Comparison of ENCODE assay signal across 22 cellular contexts in the genomic region with DNA sequence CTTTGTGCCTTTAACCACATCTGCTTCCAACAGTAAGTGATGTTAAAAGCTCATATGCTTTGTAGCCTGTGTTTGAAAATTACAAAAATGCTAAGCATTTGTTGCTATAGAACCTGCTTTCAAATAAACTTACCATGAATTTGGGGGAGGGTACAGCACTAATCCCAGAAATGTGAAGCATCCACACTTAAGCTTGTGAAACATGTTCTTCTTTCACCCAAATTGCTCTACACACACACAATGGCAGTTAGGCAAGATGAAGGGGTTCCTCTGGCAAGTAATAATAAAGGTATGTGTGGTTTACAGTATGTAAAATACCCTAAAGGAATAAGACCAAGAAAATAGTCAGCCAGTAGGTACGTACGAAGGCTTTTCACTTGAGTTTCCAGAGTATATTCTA.
A peak's percentile ranks its signal among the peaks of the same experiment; 100 is the strongest.
DNase-seq lines count a peak whose midpoint lies in the region; FAIRE-seq and TF ChIP-seq lines count a peak whose summit lies in the region.
"Had no signal": no experiment of that assay in that cellular context is flagged by ENCODE, and none has a peak within 500 bp of the region (broad histone marks: within the 10 kb centered on the region; RNA-seq: fewer than 3 reads in every experiment).

No MANE protein-coding gene starts in this region.

- H3K36me3 Mint-ChIP-seq in astrocyte (ENCODE audit: low read depth, unreplicated experiment) (peaks cover 18% of the 10 kb centered on the region), progenitor cell of endocrine pancreas (ENCODE audit: insufficient read depth) (peaks cover 10% of the 10 kb centered on the region)

- no peaks in the 10 kb centered on the region for H3K27me3 Mint-ChIP-seq in astrocyte (ENCODE audit: low read depth, unreplicated experiment)
- H3K27me3 Mint-ChIP-seq in progenitor cell of endocrine pancreas = no peaks in the 10 kb centered on the region
- H3K27me3 Mint-ChIP-seq: activated CD4-positive, alpha-beta memory T cell treated with anti-CD3 and anti-CD28 coated beads, Interleukin-2, amount 10 ng/mL, durations not matched to agents 7 days and 5 days; memory B cell; naive thymus-derived CD4-positive, alpha-beta T cell had no signal

- H3K27me3 ChIP-seq in GM23248 (replicated peaks; ENCODE audit: insufficient read depth) (no peaks in the 10 kb centered on the region), astrocyte (ENCODE audit: insufficient read depth, low read length) (no peaks in the 10 kb centered on the region), iPS-18a (ENCODE audit: control insufficient read depth, insufficient read depth, low read length) (no peaks in the 10 kb centered on the region), trophoblast cell (ENCODE audit: insufficient read depth, low read length) (no peaks in the 10 kb centered on the region)
- H3K27me3 ChIP-seq: breast epithelium, colonic mucosa, pancreas had no signal

- H3K27ac Mint-ChIP-seq in astrocyte (ENCODE audit: unreplicated experiment) (no peak overlapping the region), progenitor cell of endocrine pancreas (no peak overlapping the region)
- H3K27ac Mint-ChIP-seq: activated CD4-positive, alpha-beta memory T cell treated with anti-CD3 and anti-CD28 coated beads, Interleukin-2, amount 10 ng/mL, durations not matched to agents 7 days and 5 days had no signal

- H3K79me2 ChIP-seq in GM23248 (ENCODE audit: insufficient read depth) (no peaks in the 10 kb centered on the region), astrocyte (ENCODE audit: insufficient read depth, low read length) (no peaks in the 10 kb centered on the region), trophoblast cell (ENCODE audit: control insufficient read depth, insufficient read depth, low read length, poor library complexity) (no peaks in the 10 kb centered on the region)

- no peaks in the 10 kb centered on the region for H3F3A ChIP-seq in GM23248 (ENCODE audit: insufficient read depth)

- H2AFZ ChIP-seq in GM23248 = no peak overlapping the region
- no peak overlapping the region for H2AFZ ChIP-seq in astrocyte (ENCODE audit: low read depth, low read length)
- no peak overlapping the region for H2AFZ ChIP-seq in trophoblast cell (ENCODE audit: insufficient read depth, low read length, poor library complexity)

- no peak overlapping the region for H2BK120ac ChIP-seq in trophoblast cell (ENCODE audit: insufficient read depth, low read length, poor library complexity)

- H4K20me1 ChIP-seq in GM23248 (ENCODE audit: insufficient read depth) (no peaks in the 10 kb centered on the region), astrocyte (ENCODE audit: insufficient read depth, low read length) (no peaks in the 10 kb centered on the region)

- H2BK5ac ChIP-seq in trophoblast cell (ENCODE audit: low read depth, low read length, poor library complexity) = no peak overlapping the region

- no peaks in the 10 kb centered on the region for H3K9me3 Mint-ChIP-seq in astrocyte (ENCODE audit: unreplicated experiment)
- H3K9me3 Mint-ChIP-seq in progenitor cell of endocrine pancreas (ENCODE audit: low read depth) = no peaks in the 10 kb centered on the region
- H3K9me3 Mint-ChIP-seq: activated CD4-positive, alpha-beta memory T cell treated with anti-CD3 and anti-CD28 coated beads, Interleukin-2, amount 10 ng/mL, durations not matched to agents 7 days and 5 days; memory B cell; naive thymus-derived CD4-positive, alpha-beta T cell had no signal

- in situ Hi-C loops in GM23248 (cut with MboI) = no loop called here

- H4K12ac ChIP-seq in trophoblast cell (ENCODE audit: low read depth, low read length) = no peak overlapping the region

- no peak overlapping the region for H3K4ac ChIP-seq in trophoblast cell (ENCODE audit: low read depth, low read length)

- peaks cover 21% of the 10 kb centered on the region for H3K4me1 Mint-ChIP-seq in astrocyte (ENCODE audit: low read depth, unreplicated experiment)
- peaks cover 9% of the 10 kb centered on the region for H3K4me1 Mint-ChIP-seq in progenitor cell of endocrine pancreas (ENCODE audit: low read depth)
- H3K4me1 Mint-ChIP-seq: activated CD4-positive, alpha-beta memory T cell treated with anti-CD3 and anti-CD28 coated beads, Interleukin-2, amount 10 ng/mL, durations not matched to agents 7 days and 5 days; memory B cell had no signal

- no peaks in the 10 kb centered on the region for H3K9me3 ChIP-seq in GM23248 (ENCODE audit: low read depth)
- H3K9me3 ChIP-seq in astrocyte (ENCODE audit: insufficient read depth, low read depth, low read length) = no peaks in the 10 kb centered on the region
- H3K9me3 ChIP-seq in iPS-18a (ENCODE audit: control insufficient read depth, low read depth, low read length) = no peaks in the 10 kb centered on the region
- no peaks in the 10 kb centered on the region for H3K9me3 ChIP-seq in trophoblast cell (ENCODE audit: insufficient read depth, low read depth, low read length)
- H3K9me3 ChIP-seq: breast epithelium, colonic mucosa, pancreas had no signal

- H2AK5ac ChIP-seq in trophoblast cell (ENCODE audit: low read length) = no peak overlapping the region

- no peak overlapping the region for H2BK12ac ChIP-seq in trophoblast cell (ENCODE audit: low read length)

- H3K18ac ChIP-seq in trophoblast cell (ENCODE audit: low read length) = no peak overlapping the region

- no peak overlapping the region for H4K91ac ChIP-seq in trophoblast cell (ENCODE audit: low read depth, low read length)

- H3K79me1 ChIP-seq in trophoblast cell (ENCODE audit: low read length) = no peaks in the 10 kb centered on the region

- H3K4me3 ChIP-seq in GM23248 = no peak overlapping the region
- no peak overlapping the region for H3K4me3 ChIP-seq in astrocyte (ENCODE audit: insufficient read depth, low read depth, low read length)
- H3K4me3 ChIP-seq in iPS-18a (ENCODE audit: low read length) = no peak overlapping the region
- no peak overlapping the region for H3K4me3 ChIP-seq in trophoblast cell (ENCODE audit: low read depth, low read length)
- H3K4me3 ChIP-seq: breast epithelium, colonic mucosa, pancreas had no signal

- peak; percentile 70 for FAIRE-seq in astrocyte (lab: Jason Lieb, UNC)
- FAIRE-seq: pancreas had no signal

- peak; percentile 12 for DNase-seq in GM23248
- DNase-seq in astrocyte (ENCODE audit: low read depth) = peak; percentile 40
- peak; percentile 38 to 68 for DNase-seq in trophoblast cell
- DNase-seq in progenitor cell of endocrine pancreas (ENCODE audit: low spot score, unreplicated experiment) = no peak
- no peak for DNase-seq in globus pallidus (ENCODE audit: low spot score)
- no peak for DNase-seq in NCI-H345 (lab: John Stamatoyannopoulos, UW)
- DNase-seq: activated CD4-positive, alpha-beta memory T cell treated with anti-CD3 and anti-CD28 coated beads, Interleukin-2, amount 10 ng/mL, durations not matched to agents 7 days and 5 days; activated CD4-positive, CD25-positive, alpha-beta regulatory T cell; activated effector memory CD4-positive, alpha-beta T cell treated with anti-CD3 and anti-CD28 coated beads, Interleukin-2, amount 50 U/mL, for 16 hours; colonic mucosa; left colon; naive thymus-derived CD4-positive, alpha-beta T cell; pancreas; right cardiac atrium; SIG-M5; stimulated activated CD4-positive, alpha-beta T cell treated with anti-CD3 and anti-CD28 coated beads, Interleukin-12 subunit alpha, Interleukin-12 subunit beta, amount 100 ng/mL, for 4 hours; stimulated activated naive CD8-positive, alpha-beta T cell treated with anti-CD3 and anti-CD28 coated beads, Interleukin-15, Interleukin-2, amounts not matched to agents 100 U/mL and 50 U/mL, for 24 hours had no signal

- WGBS in GM23248 (ENCODE audit: low coverage in 1 of 2, low lambda C conversion rate in 2 of 2, missing lambda C conversion rate in 2 of 2), 2 experiments = 100% methylated on average over 2 of the region's 2 CpGs
- no CpG with 5 or more reads among the region's 2 CpGs for WGBS in trophoblast cell (ENCODE audit: extremely low coverage, insufficient coverage, insufficient read length)

- H3K4me3 Mint-ChIP-seq in astrocyte (ENCODE audit: unreplicated experiment) (no peak overlapping the region), progenitor cell of endocrine pancreas (ENCODE audit: low read depth) (no peak overlapping the region)
- H3K4me3 Mint-ChIP-seq: activated CD4-positive, alpha-beta memory T cell treated with anti-CD3 and anti-CD28 coated beads, Interleukin-2, amount 10 ng/mL, durations not matched to agents 7 days and 5 days; memory B cell; naive thymus-derived CD4-positive, alpha-beta T cell had no signal

- H3K9ac ChIP-seq in GM23248 = no peak overlapping the region
- H3K9ac ChIP-seq in astrocyte (ENCODE audit: low read length) = no peak overlapping the region
- H3K9ac ChIP-seq in iPS-18a (ENCODE audit: low read length) = peak overlapping the region; percentile 21
- no peak overlapping the region for H3K9ac ChIP-seq in trophoblast cell (ENCODE audit: low read length)
- H3K9ac ChIP-seq: KMS-11 had no signal

- H4K8ac ChIP-seq in trophoblast cell (ENCODE audit: low read depth, low read length) = no peak overlapping the region

- no peaks in the 10 kb centered on the region for H3K9me2 ChIP-seq in GM23248 (ENCODE audit: insufficient read depth)

- H3K27ac ChIP-seq in GM23248 = no peak overlapping the region
- no peak overlapping the region for H3K27ac ChIP-seq in astrocyte (ENCODE audit: low read depth, low read length)
- H3K27ac ChIP-seq in iPS-18a (ENCODE audit: low read length) = peak overlapping the region; percentile 40
- H3K27ac ChIP-seq in trophoblast cell (ENCODE audit: low read depth, low read length) = peak overlapping the region; percentile 26
- H3K27ac ChIP-seq: breast epithelium, C4-2B, colonic mucosa, KMS-11, pancreas had no signal

- H3K23ac ChIP-seq in trophoblast cell (ENCODE audit: low read length) = no peak overlapping the region

- TF ChIP-seq CTCF in astrocyte (IDR thresholded peaks at IDR 0.05; ENCODE audit: insufficient read depth, low read depth, low read length) (no peak), progenitor cell of endocrine pancreas (IDR thresholded peaks at IDR 0.05; ENCODE audit: unreplicated experiment) (no peak)

- H3K14ac ChIP-seq in trophoblast cell (ENCODE audit: low read length) = no peak overlapping the region

- no peaks in the 10 kb centered on the region for H3K4me1 ChIP-seq in GM23248 (ENCODE audit: insufficient read depth)
- no peaks in the 10 kb centered on the region for H3K4me1 ChIP-seq in astrocyte (ENCODE audit: insufficient read depth, low read length)
- peaks cover 42% of the 10 kb centered on the region for H3K4me1 ChIP-seq in iPS-18a (ENCODE audit: control insufficient read depth, low read depth, low read length)
- peaks cover 5 to 10% of the 10 kb centered on the region in 2 experiments for H3K4me1 ChIP-seq in trophoblast cell (ENCODE audit: control insufficient read depth in 1 of 2, insufficient read depth in 2 of 2, low read length in 2 of 2)
- H3K4me1 ChIP-seq: colonic mucosa, pancreas had no signal

- peaks cover 5% of the 10 kb centered on the region; the same call in 1 of the 2 replicates for H3K36me3 ChIP-seq in GM23248 (ENCODE audit: low read depth)
- H3K36me3 ChIP-seq in astrocyte (ENCODE audit: insufficient read depth, low read length) = peaks cover 5% of the 10 kb centered on the region
- no peaks in the 10 kb centered on the region for H3K36me3 ChIP-seq in iPS-18a (ENCODE audit: control insufficient read depth, low read depth, low read length)
- H3K36me3 ChIP-seq in trophoblast cell (ENCODE audit: control insufficient read depth in 1 of 2, insufficient read depth in 2 of 2, low read length in 2 of 2) = peaks cover 2 to 5% of the 10 kb centered on the region in 2 experiments
- H3K36me3 ChIP-seq: breast epithelium, colonic mucosa had no signal

- no peak overlapping the region for H3K4me2 ChIP-seq in GM23248 (ENCODE audit: unreplicated experiment)
- no peak overlapping the region for H3K4me2 ChIP-seq in astrocyte (ENCODE audit: low read length)
- H3K4me2 ChIP-seq in trophoblast cell (ENCODE audit: low read length) = peak overlapping the region; percentile 50
- H3K4me2 ChIP-seq: KMS-11 had no signal

Comparison
In these comparisons a context has a peak if more than half of its experiments do, and no peak if none do; other contexts are left out.
1. DNase-seq: peak in GM23248 (single experiment), astrocyte (single experiment) and trophoblast cell (2 of 2); none in progenitor cell of endocrine pancreas (single experiment), globus pallidus (single experiment) and NCI-H345 (single experiment).
2. H3K27ac ChIP-seq: peak in iPS-18a (single experiment) and trophoblast cell (single experiment); none in GM23248 (single experiment) and astrocyte (single experiment).